ENCODE assay signal across 17 cellular contexts in genomic region chr18:59143441-59143840, GRCh38. TPM values are rescaled to one million over a fixed set of nuclear protein-coding genes. Genes with fewer than 3 reads are reported as not detected.
DNase-seq lines count a peak whose midpoint lies in the region; ATAC-seq, FAIRE-seq and TF ChIP-seq lines count a peak whose summit lies in the region.
"Had no signal": no experiment of that assay in that cellular context is flagged by ENCODE, and none has a peak within 500 bp of the region (broad histone marks: within the 10 kb centered on the region; RNA-seq: fewer than 3 reads in every experiment).

No MANE protein-coding gene starts in this region.

- DNase-seq in CD8-positive, alpha-beta memory T cell: no peak
- no peak for DNase-seq in GM18507 (ENCODE audit: extremely low spot score, insufficient read length, low read depth)
- no peak for DNase-seq in Karpas-422
- DNase-seq in dedifferentiated amniotic fluid mesenchymal stem cell (ENCODE audit: extremely low spot score): peak; percentile 21
- no peak for DNase-seq in erythroblast (lab: John Stamatoyannopoulos, UW)
- DNase-seq in CD8-positive, alpha-beta T cell: no peak
- DNase-seq in KBM-7: no peak
- DNase-seq: DMS 273 treated with DMSO at 0.1 percent for 48 hours; H9; left lung; NCI-H146; NK-92 treated with Interleukin-12 subunit alpha and Interleukin-12 subunit beta, amount 100 ng/mL, for 24 hours; ovary had no signal

- H3K9ac ChIP-seq in Karpas-422 (ENCODE audit: low read length): no peak overlapping the region

- no peak overlapping the region for H3K27ac ChIP-seq in CD8-positive, alpha-beta memory T cell (ENCODE audit: low read depth, low read length)
- H3K27ac ChIP-seq in Karpas-422 (ENCODE audit: low read length): peak overlapping the region; percentile 94
- H3K27ac ChIP-seq in CD8-positive, alpha-beta T cell (ENCODE audit: low read depth, low read length): no peak overlapping the region
- H3K27ac ChIP-seq: left lung, ovary, thoracic aorta had no signal

- H3K4me1 Mint-ChIP-seq in CD8-positive, alpha-beta memory T cell: peaks cover 62 to 86% (median 74%) of the 10 kb centered on the region in 3 donors
- peaks cover 70% of the 10 kb centered on the region for H3K4me1 Mint-ChIP-seq in CD8-positive, alpha-beta T cell (ENCODE audit: low read depth)

- no peak overlapping the region for H3K27ac Mint-ChIP-seq in CD8-positive, alpha-beta memory T cell
- no peak overlapping the region for H3K27ac Mint-ChIP-seq in CD8-positive, alpha-beta T cell
- H3K27ac Mint-ChIP-seq: H9 had no signal

- no peaks in the 10 kb centered on the region for H3K27me3 ChIP-seq in CD8-positive, alpha-beta memory T cell (ENCODE audit: insufficient read depth, low read length, poor library complexity, severe bottlenecking)
- H3K27me3 ChIP-seq in Karpas-422 (ENCODE audit: low read length): no peaks in the 10 kb centered on the region
- no peaks in the 10 kb centered on the region for H3K27me3 ChIP-seq in CD8-positive, alpha-beta T cell (ENCODE audit: insufficient read depth, low read length)
- H3K27me3 ChIP-seq: left lung, ovary had no signal

- no peaks in the 10 kb centered on the region for H4K20me1 ChIP-seq in Karpas-422 (ENCODE audit: insufficient read depth, low read depth, low read length)

- peaks cover 0 to 18% (median 3%) of the 10 kb centered on the region in 3 donors for H3K36me3 Mint-ChIP-seq in CD8-positive, alpha-beta memory T cell
- H3K36me3 Mint-ChIP-seq in CD8-positive, alpha-beta T cell: peaks cover 15% of the 10 kb centered on the region

- no peak overlapping the region for H3K4me3 ChIP-seq in CD8-positive, alpha-beta memory T cell (ENCODE audit: low read length)
- H3K4me3 ChIP-seq in Karpas-422 (ENCODE audit: low read length): peak overlapping the region; percentile 41; the same call in 1 of the 2 replicates
- no peak overlapping the region for H3K4me3 ChIP-seq in CD8-positive, alpha-beta T cell (ENCODE audit: low read depth, low read length)
- H3K4me3 ChIP-seq: left lung, ovary, thoracic aorta had no signal

- peaks cover 80% of the 10 kb centered on the region for H3K79me2 ChIP-seq in Karpas-422 (ENCODE audit: low read length)

- no peaks in the 10 kb centered on the region for H3K9me3 ChIP-seq in CD8-positive, alpha-beta memory T cell (ENCODE audit: low read length)
- no peaks in the 10 kb centered on the region for H3K9me3 ChIP-seq in Karpas-422 (ENCODE audit: low read length)
- H3K9me3 ChIP-seq in CD8-positive, alpha-beta T cell (ENCODE audit: low read length): no peaks in the 10 kb centered on the region
- H3K9me3 ChIP-seq: left lung, ovary, thoracic aorta had no signal

- intact Hi-C loops in CD8-positive, alpha-beta T cell (cut with DNase I, micrococcal nuclease): loop anchor here in 1 of 2 experiments (5.0 kb wide), 1 partner anchor 1516 kb away; no protein-coding TSS in a partner anchor

- POLR2A ChIA-PET in CD8-positive, alpha-beta memory T cell (lab: Charles Lee): no interaction called here
- POLR2A ChIA-PET in CD8-positive, alpha-beta T cell (lab: Charles Lee): no interaction called here

- peak; percentile 53 for FAIRE-seq in GM18507 (lab: Jason Lieb, UNC)
- FAIRE-seq: colon, frontal cortex had no signal

- no peaks in the 10 kb centered on the region for H3K27me3 Mint-ChIP-seq in CD8-positive, alpha-beta memory T cell
- H3K27me3 Mint-ChIP-seq in CD8-positive, alpha-beta T cell (ENCODE audit: low read depth): no peaks in the 10 kb centered on the region

- H3K9me3 Mint-ChIP-seq in CD8-positive, alpha-beta memory T cell: no peaks in the 10 kb centered on the region
- no peaks in the 10 kb centered on the region for H3K9me3 Mint-ChIP-seq in CD8-positive, alpha-beta T cell
- H3K9me3 Mint-ChIP-seq: H9 had no signal

- CTCF ChIA-PET in CD8-positive, alpha-beta memory T cell (lab: Charles Lee): no interaction called here
- CTCF ChIA-PET in CD8-positive, alpha-beta T cell (lab: Charles Lee): interaction anchor here (1.4 kb wide), 1 partner anchor 12 kb away, joined by 4 read pairs; no protein-coding TSS in a partner anchor

- H3K4me3 Mint-ChIP-seq in CD8-positive, alpha-beta memory T cell: peak overlapping the region in 4 of 7 donors; percentile 0 to 64 (median 40)
- H3K4me3 Mint-ChIP-seq in CD8-positive, alpha-beta T cell: no peak overlapping the region
- H3K4me3 Mint-ChIP-seq: H9 had no signal

- in situ Hi-C loops in KBM-7 (cut with MboI; ENCODE audit: low pct_unique_long_range_greater_than_20kb, low sequenced_read_pairs): no loop called here

- H3K36me3 ChIP-seq in CD8-positive, alpha-beta memory T cell (ENCODE audit: insufficient read depth, low read length): no peaks in the 10 kb centered on the region
- H3K36me3 ChIP-seq in Karpas-422 (ENCODE audit: insufficient read depth, low read length): no peaks in the 10 kb centered on the region
- H3K36me3 ChIP-seq in CD8-positive, alpha-beta T cell (ENCODE audit: insufficient read depth, low read length): no peaks in the 10 kb centered on the region
- H3K36me3 ChIP-seq: left lung, ovary, thoracic aorta had no signal

- H3K9me2 ChIP-seq in Karpas-422 (replicated peaks; ENCODE audit: insufficient read depth, low read length): no peaks in the 10 kb centered on the region

- TF ChIP-seq POLR2A in erythroblast (IDR thresholded peaks at IDR 0.05; ENCODE audit: low read length): no peak

- H3K4me2 ChIP-seq in Karpas-422 (ENCODE audit: low read depth, low read length, poor library complexity, severe bottlenecking): peak overlapping the region; percentile 78

- TF ChIP-seq CTCF in CD8-positive, alpha-beta T cell (IDR thresholded peaks at IDR 0.05): no peak

- no peak overlapping the region for H2AFZ ChIP-seq in Karpas-422 (ENCODE audit: low read length)

- peaks cover 17% of the 10 kb centered on the region for H3K4me1 ChIP-seq in CD8-positive, alpha-beta memory T cell (ENCODE audit: insufficient read depth, low read length)
- peaks cover 49% of the 10 kb centered on the region for H3K4me1 ChIP-seq in Karpas-422 (ENCODE audit: low read length)
- H3K4me1 ChIP-seq in CD8-positive, alpha-beta T cell (ENCODE audit: insufficient read depth, low read length): peaks cover 19% of the 10 kb centered on the region

- no peak for ATAC-seq in CD8-positive, alpha-beta T cell
- no peak for ATAC-seq in HG02759 (IDR thresholded peaks at IDR 0.05; ENCODE audit: unreplicated experiment)
- ATAC-seq: left lung had no signal

RNA-seq across cellular contexts. Expression of gene SEC11C, which starts 3.8 kb away (rescaled TPM):
- 100 to 1,000 TPM; 166 to 177 TPM for total RNA-seq in CD8-positive, alpha-beta memory T cell
- 209 TPM for polyA plus RNA-seq in CD8-positive, alpha-beta memory T cell
- 105 and 164 TPM in 2 replicates for total RNA-seq in Karpas-422 (2014; rRNA removed; shearing (Covaris generic); ENCODE audit: low replicate concordance)
- total RNA-seq in CD8-positive, alpha-beta T cell: 10 to 100 TPM; 33.8 to 38.5 TPM
